In the genomic region with DNA sequence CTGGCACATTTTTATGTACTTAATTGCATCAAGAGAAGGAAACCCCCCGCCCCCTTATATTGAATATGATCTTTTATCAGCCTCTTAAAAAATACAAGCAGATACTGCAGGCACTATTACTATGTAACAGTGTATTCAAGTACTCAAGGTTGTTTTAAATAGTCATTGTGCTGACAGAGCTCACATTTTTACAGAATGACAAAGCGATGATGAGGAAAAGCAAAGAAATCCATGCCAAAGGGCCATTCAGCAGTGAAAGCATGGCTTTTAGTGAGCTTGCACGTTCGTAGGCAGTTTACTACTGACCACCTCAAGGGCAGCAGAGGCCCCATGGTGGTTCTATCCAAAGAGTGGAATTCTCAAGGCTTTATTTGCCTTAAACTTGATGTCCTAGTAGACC, we compare ENCODE assay signal across 16 cellular contexts.
A peak's percentile ranks its signal among the peaks of the same experiment; 100 is the strongest.
DNase-seq lines count a peak whose midpoint lies in the region; FAIRE-seq and TF ChIP-seq lines count a peak whose summit lies in the region.
"Had no signal": no experiment of that assay in that cellular context is flagged by ENCODE, and none has a peak within 500 bp of the region (broad histone marks: within the 10 kb centered on the region; RNA-seq: fewer than 3 reads in every experiment).

No MANE protein-coding gene starts in this region.

- 59 to 77% methylated on average over 4 of the region's 4 CpGs for WGBS in esophagus squamous epithelium, 2 donors

- H3K27me3 ChIP-seq in fibroblast of lung (ENCODE audit: control insufficient read depth, insufficient read depth, low read length) (no peaks in the 10 kb centered on the region), skeletal muscle satellite cell (ENCODE audit: control insufficient read depth, insufficient read depth, low read length) (no peaks in the 10 kb centered on the region), esophagus squamous epithelium (no peaks in the 10 kb centered on the region)

- H3K9ac ChIP-seq in fibroblast of lung (ENCODE audit: insufficient read depth, low read length), result no peak overlapping the region
- no peak overlapping the region for H3K9ac ChIP-seq in skeletal muscle satellite cell (ENCODE audit: low read depth, low read length)

- H3K4me1 ChIP-seq in fibroblast of lung (ENCODE audit: control insufficient read depth, extremely low read depth, insufficient read depth, low read length) (no peaks in the 10 kb centered on the region), skeletal muscle satellite cell (ENCODE audit: control insufficient read depth, insufficient read depth, low read length) (peaks cover 28% of the 10 kb centered on the region), esophagus squamous epithelium (no peaks in the 10 kb centered on the region)

- H3K9me3 ChIP-seq in fibroblast of lung (ENCODE audit: control insufficient read depth, insufficient read depth, low read depth, low read length), result no peaks in the 10 kb centered on the region
- H3K9me3 ChIP-seq in skeletal muscle satellite cell (replicated peaks; ENCODE audit: low read length), result no peaks in the 10 kb centered on the region
- H3K9me3 ChIP-seq in esophagus squamous epithelium, result no peaks in the 10 kb centered on the region

- intact Hi-C loops in esophagus squamous epithelium (cut with DNase I), result no loop called here

- DNase-seq in ELR (ENCODE audit: low read depth) (peak; percentile 61), RCC 7860 (ENCODE audit: low spot score) (peak; percentile 72), fibroblast of lung (ENCODE audit: low read depth in 2 of 2) (peak; percentile 86 to 88), SKM-1 treated with dmso at 0.1 percent for 144 hours (lab: John Stamatoyannopoulos, UW; ENCODE audit: unreplicated experiment) (no peak), esophagus squamous epithelium (lab: John Stamatoyannopoulos, UW) (no peak), DMS79 (lab: John Stamatoyannopoulos, UW) (no peak)
- DNase-seq: activated B cell treated with CpG ODN at 0.5 μM for 24 hours; activated T-cell treated with anti-CD3 and anti-CD28 coated beads, Interleukin-2, amount 50 U/mL, for 1 hour; H7; NCI-H1092 treated with DMSO at 0.1 percent for 48 hours; retina had no signal

- H4K20me1 ChIP-seq in fibroblast of lung (ENCODE audit: control insufficient read depth, extremely low read depth, insufficient read depth, low read length), result no peaks in the 10 kb centered on the region

- no peak overlapping the region for H3K27ac ChIP-seq in fibroblast of lung (ENCODE audit: insufficient read depth, low read length)
- H3K27ac ChIP-seq in esophagus squamous epithelium, result no peak overlapping the region
- H3K27ac ChIP-seq: cardiac muscle cell, epithelial cell of prostate, SK-N-MC had no signal

- H3K36me3 ChIP-seq in fibroblast of lung (ENCODE audit: control insufficient read depth, insufficient read depth, low read length) (no peaks in the 10 kb centered on the region), skeletal muscle satellite cell (ENCODE audit: insufficient read depth, low read length) (no peaks in the 10 kb centered on the region), esophagus squamous epithelium (no peaks in the 10 kb centered on the region)
- H3K36me3 ChIP-seq: cardiac muscle cell had no signal

- no peak for TF ChIP-seq POLR2A in esophagus squamous epithelium (IDR thresholded peaks at IDR 0.05)

- TF ChIP-seq CTCF in fibroblast of lung (conservative IDR thresholded peaks at IDR 0.05 in 1 of 2, IDR thresholded peaks at IDR 0.05 in 1 of 2; ENCODE audit: low read depth in 1 of 2, low read length in 2 of 2) (no peak), esophagus squamous epithelium (IDR thresholded peaks at IDR 0.05) (no peak)

- H2AFZ ChIP-seq in fibroblast of lung (ENCODE audit: low read length), result no peak overlapping the region

- H3K79me2 ChIP-seq in fibroblast of lung (ENCODE audit: control insufficient read depth, insufficient read depth, low read length), result no peaks in the 10 kb centered on the region

- peak overlapping the region; percentile 2 for H3K4me2 ChIP-seq in fibroblast of lung (ENCODE audit: extremely low read depth, insufficient read depth, low read length)
- H3K4me2 ChIP-seq in skeletal muscle satellite cell (ENCODE audit: low read length), result peak overlapping the region; percentile 33

- no peak overlapping the region for H3K4me3 ChIP-seq in fibroblast of lung (replicated peaks in 1 of 4; ENCODE audit: control extremely low read depth in 1 of 4, insufficient read depth in 1 of 4, low read depth in 3 of 4, low read length in 4 of 4)
- H3K4me3 ChIP-seq in skeletal muscle satellite cell (ENCODE audit: low read length), result no peak overlapping the region
- no peak overlapping the region for H3K4me3 ChIP-seq in esophagus squamous epithelium
- H3K4me3 ChIP-seq: cardiac muscle cell, SK-N-MC had no signal

- no peak for FAIRE-seq in RCC 7860 (lab: Jason Lieb, UNC)
- FAIRE-seq: GM12892 had no signal

Comparison
In these comparisons a context has a peak if more than half of its experiments do, and no peak if none do; other contexts are left out.
1. DNase-seq: peak in ELR (single experiment), RCC 7860 (single experiment) and fibroblast of lung (2 of 2); none in SKM-1 treated with dmso at 0.1 percent for 144 hours (single experiment), esophagus squamous epithelium (single experiment) and DMS79 (single experiment).